Comparison of ENCODE assay signal across 1 cellular context in genomic region chr17:8079291-8080207, GRCh38.
TF ChIP-seq lines count a peak whose summit lies in the region.

No MANE protein-coding gene starts in this region.

TF ChIP-seq in WTC11, 78 proteins besides CTCF, POLR2A, EP300 and RAD21 (continued from another document):
- peak; percentile 99 for TF ChIP-seq HMGXB4 (CRISPR knock-in tag; IDR thresholded peaks at IDR 0.05)
- TF ChIP-seq, protein P1, sequence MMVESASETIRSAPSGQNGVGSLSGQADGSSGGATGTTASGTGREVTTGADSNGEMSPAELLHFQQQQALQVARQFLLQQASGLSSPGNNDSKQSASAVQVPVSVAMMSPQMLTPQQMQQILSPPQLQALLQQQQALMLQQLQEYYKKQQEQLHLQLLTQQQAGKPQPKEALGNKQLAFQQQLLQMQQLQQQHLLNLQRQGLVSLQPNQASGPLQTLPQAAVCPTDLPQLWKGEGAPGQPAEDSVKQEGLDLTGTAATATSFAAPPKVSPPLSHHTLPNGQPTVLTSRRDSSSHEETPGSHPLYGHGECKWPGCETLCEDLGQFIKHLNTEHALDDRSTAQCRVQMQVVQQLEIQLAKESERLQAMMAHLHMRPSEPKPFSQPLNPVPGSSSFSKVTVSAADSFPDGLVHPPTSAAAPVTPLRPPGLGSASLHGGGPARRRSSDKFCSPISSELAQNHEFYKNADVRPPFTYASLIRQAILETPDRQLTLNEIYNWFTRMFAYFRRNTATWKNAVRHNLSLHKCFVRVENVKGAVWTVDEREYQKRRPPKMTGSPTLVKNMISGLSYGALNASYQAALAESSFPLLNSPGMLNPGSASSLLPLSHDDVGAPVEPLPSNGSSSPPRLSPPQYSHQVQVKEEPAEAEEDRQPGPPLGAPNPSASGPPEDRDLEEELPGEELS (CRISPR knock-in tag; IDR thresholded peaks at IDR 0.05): 0 out of 2 replicates have a peak, but pooled peaks have one; percentile 31
